Comparison of ENCODE assay signal across 1 cellular context in the genomic region with DNA sequence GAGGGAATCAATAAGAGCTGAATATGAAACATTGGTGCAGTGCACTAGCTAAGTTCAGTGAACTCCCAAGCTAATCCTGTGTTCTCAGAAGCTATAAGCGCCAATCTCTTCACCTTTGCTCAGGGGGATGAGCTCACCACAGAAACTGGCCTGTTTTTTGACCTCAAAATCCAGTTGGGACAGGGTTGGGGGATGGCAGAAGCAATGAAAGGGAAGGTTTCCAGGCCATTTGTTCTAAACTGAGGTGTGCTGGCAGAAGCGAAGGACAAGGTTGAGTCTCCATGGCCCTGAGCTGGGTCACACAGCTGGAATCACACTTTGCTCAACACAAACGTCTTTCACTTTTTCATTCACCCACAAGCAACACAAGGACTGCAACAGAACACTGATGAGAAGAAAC.
TF ChIP-seq lines count a peak whose summit lies in the region.

No MANE protein-coding gene starts in this region.

TF ChIP-seq in H1, 55 proteins besides CTCF, POLR2A, EP300 and RAD21:
- TF ChIP-seq RXRA (IDR thresholded peaks at IDR 0.05; ENCODE audit: insufficient read depth, low read depth, low read length) (no peak), PHF8 (conservative IDR thresholded peaks at IDR 0.05; ENCODE audit: low read depth, low read length) (no peak), JUND (IDR thresholded peaks at IDR 0.05; ENCODE audit: low read length) (no peak), TAF7 (optimal IDR thresholded peaks at IDR 0.05; ENCODE audit: borderline replicate concordance, low read depth, low read length) (no peak), CBX5 (IDR thresholded peaks at IDR 0.05; ENCODE audit: low read depth, low read length) (no peak), GTF2F1 (IDR thresholded peaks at IDR 0.05; ENCODE audit: borderline replicate concordance, low read depth, low read length) (no peak), NRF1 (IDR thresholded peaks at IDR 0.05; ENCODE audit: low read depth, low read length) (no peak), POLR2AphosphoS5 (IDR thresholded peaks at IDR 0.05; ENCODE audit: low read depth, low read length) (no peak), KDM1A (IDR thresholded peaks at IDR 0.05; ENCODE audit: borderline replicate concordance, low read length) (no peak), BCL11A (IDR thresholded peaks at IDR 0.05; ENCODE audit: low read depth in 2 of 2, low read length in 2 of 2) (no peak), EGR1 (IDR thresholded peaks at IDR 0.05; ENCODE audit: borderline replicate concordance, low read depth, low read length) (no peak), HDAC6 (IDR thresholded peaks at IDR 0.05; ENCODE audit: low read depth, low read length) (no peak), CHD1 (IDR thresholded peaks at IDR 0.05; ENCODE audit: low read depth, low read length) (no peak), CBX8 (IDR thresholded peaks at IDR 0.05; ENCODE audit: borderline replicate concordance, low read depth, low read length) (no peak), CEBPB (IDR thresholded peaks at IDR 0.05; ENCODE audit: low read depth, low read length) (no peak), RFX5 (IDR thresholded peaks at IDR 0.05; ENCODE audit: borderline replicate concordance, low read depth, low read length) (no peak), SP4 (IDR thresholded peaks at IDR 0.05; ENCODE audit: low read length) (no peak)
- TF ChIP-seq, protein P1, sequence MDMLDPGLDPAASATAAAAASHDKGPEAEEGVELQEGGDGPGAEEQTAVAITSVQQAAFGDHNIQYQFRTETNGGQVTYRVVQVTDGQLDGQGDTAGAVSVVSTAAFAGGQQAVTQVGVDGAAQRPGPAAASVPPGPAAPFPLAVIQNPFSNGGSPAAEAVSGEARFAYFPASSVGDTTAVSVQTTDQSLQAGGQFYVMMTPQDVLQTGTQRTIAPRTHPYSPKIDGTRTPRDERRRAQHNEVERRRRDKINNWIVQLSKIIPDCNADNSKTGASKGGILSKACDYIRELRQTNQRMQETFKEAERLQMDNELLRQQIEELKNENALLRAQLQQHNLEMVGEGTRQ (IDR thresholded peaks at IDR 0.05; ENCODE audit: low read length), result no peak
- TF ChIP-seq, protein P2, sequence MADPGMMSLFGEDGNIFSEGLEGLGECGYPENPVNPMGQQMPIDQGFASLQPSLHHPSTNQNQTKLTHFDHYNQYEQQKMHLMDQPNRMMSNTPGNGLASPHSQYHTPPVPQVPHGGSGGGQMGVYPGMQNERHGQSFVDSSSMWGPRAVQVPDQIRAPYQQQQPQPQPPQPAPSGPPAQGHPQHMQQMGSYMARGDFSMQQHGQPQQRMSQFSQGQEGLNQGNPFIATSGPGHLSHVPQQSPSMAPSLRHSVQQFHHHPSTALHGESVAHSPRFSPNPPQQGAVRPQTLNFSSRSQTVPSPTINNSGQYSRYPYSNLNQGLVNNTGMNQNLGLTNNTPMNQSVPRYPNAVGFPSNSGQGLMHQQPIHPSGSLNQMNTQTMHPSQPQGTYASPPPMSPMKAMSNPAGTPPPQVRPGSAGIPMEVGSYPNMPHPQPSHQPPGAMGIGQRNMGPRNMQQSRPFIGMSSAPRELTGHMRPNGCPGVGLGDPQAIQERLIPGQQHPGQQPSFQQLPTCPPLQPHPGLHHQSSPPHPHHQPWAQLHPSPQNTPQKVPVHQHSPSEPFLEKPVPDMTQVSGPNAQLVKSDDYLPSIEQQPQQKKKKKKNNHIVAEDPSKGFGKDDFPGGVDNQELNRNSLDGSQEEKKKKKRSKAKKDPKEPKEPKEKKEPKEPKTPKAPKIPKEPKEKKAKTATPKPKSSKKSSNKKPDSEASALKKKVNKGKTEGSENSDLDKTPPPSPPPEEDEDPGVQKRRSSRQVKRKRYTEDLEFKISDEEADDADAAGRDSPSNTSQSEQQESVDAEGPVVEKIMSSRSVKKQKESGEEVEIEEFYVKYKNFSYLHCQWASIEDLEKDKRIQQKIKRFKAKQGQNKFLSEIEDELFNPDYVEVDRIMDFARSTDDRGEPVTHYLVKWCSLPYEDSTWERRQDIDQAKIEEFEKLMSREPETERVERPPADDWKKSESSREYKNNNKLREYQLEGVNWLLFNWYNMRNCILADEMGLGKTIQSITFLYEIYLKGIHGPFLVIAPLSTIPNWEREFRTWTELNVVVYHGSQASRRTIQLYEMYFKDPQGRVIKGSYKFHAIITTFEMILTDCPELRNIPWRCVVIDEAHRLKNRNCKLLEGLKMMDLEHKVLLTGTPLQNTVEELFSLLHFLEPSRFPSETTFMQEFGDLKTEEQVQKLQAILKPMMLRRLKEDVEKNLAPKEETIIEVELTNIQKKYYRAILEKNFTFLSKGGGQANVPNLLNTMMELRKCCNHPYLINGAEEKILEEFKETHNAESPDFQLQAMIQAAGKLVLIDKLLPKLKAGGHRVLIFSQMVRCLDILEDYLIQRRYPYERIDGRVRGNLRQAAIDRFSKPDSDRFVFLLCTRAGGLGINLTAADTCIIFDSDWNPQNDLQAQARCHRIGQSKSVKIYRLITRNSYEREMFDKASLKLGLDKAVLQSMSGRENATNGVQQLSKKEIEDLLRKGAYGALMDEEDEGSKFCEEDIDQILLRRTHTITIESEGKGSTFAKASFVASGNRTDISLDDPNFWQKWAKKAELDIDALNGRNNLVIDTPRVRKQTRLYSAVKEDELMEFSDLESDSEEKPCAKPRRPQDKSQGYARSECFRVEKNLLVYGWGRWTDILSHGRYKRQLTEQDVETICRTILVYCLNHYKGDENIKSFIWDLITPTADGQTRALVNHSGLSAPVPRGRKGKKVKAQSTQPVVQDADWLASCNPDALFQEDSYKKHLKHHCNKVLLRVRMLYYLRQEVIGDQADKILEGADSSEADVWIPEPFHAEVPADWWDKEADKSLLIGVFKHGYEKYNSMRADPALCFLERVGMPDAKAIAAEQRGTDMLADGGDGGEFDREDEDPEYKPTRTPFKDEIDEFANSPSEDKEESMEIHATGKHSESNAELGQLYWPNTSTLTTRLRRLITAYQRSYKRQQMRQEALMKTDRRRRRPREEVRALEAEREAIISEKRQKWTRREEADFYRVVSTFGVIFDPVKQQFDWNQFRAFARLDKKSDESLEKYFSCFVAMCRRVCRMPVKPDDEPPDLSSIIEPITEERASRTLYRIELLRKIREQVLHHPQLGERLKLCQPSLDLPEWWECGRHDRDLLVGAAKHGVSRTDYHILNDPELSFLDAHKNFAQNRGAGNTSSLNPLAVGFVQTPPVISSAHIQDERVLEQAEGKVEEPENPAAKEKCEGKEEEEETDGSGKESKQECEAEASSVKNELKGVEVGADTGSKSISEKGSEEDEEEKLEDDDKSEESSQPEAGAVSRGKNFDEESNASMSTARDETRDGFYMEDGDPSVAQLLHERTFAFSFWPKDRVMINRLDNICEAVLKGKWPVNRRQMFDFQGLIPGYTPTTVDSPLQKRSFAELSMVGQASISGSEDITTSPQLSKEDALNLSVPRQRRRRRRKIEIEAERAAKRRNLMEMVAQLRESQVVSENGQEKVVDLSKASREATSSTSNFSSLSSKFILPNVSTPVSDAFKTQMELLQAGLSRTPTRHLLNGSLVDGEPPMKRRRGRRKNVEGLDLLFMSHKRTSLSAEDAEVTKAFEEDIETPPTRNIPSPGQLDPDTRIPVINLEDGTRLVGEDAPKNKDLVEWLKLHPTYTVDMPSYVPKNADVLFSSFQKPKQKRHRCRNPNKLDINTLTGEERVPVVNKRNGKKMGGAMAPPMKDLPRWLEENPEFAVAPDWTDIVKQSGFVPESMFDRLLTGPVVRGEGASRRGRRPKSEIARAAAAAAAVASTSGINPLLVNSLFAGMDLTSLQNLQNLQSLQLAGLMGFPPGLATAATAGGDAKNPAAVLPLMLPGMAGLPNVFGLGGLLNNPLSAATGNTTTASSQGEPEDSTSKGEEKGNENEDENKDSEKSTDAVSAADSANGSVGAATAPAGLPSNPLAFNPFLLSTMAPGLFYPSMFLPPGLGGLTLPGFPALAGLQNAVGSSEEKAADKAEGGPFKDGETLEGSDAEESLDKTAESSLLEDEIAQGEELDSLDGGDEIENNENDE (IDR thresholded peaks at IDR 0.05; ENCODE audit: insufficient replicate concordance, low read length), result no peak
- TF ChIP-seq, protein P3, sequence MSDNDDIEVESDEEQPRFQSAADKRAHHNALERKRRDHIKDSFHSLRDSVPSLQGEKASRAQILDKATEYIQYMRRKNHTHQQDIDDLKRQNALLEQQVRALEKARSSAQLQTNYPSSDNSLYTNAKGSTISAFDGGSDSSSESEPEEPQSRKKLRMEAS (IDR thresholded peaks at IDR 0.05), result no peak
TF ChIP-seq in H1: peak in this region for 0.
